7 cellular contexts compared by ENCODE assay signal in the genomic region with DNA sequence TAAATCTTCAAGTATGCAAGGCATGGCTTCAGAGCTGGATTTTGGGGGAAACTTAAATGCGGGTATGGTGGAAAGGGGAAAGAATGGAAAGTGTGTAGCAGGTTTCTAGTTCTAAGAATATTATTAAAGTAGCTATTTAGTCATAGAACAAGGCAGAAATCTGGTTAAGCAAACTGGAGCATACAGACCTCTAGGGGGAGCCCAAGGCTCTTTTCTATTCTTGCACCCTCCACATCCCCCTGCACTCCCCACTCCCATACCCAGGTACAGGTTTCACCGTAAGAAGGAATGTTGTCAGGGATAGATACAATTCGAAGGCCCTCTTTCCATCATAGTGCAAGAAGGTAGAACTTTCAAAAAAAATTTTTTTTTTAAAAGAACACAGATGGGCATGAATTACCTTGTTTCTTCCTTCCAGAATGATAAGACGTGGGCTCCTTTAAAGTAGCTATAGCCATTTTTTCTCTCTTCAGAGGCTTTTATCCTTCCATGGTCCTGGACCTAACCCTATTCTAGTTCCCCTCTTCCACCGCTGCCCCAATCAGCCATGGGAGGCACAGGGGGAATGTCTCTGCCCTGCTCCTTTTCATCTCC. TPM values are rescaled to one million over a fixed set of nuclear protein-coding genes. Genes with fewer than 3 reads are reported as not detected.
A peak's percentile ranks its signal among the peaks of the same experiment; 100 is the strongest.
DNase-seq lines count a peak whose midpoint lies in the region; ATAC-seq and TF ChIP-seq lines count a peak whose summit lies in the region.

No MANE protein-coding gene starts in this region.

- no peak overlapping the region for H3K4me2 ChIP-seq in OCI-LY3 (ENCODE audit: low read length)

- no peaks in the 10 kb centered on the region for H3K79me2 ChIP-seq in OCI-LY3 (ENCODE audit: low read length)

- no peak for TF ChIP-seq POLR2A in esophagus squamous epithelium (IDR thresholded peaks at IDR 0.05)

- intact Hi-C loops in esophagus squamous epithelium (cut with DNase I): no loop called here
- intact Hi-C loops in psoas muscle (cut with DNase I): loop anchor here in 1 of 2 donors (5.0 to 10.0 kb wide), 2 partner anchors 262 to 535 kb away; no protein-coding TSS in a partner anchor

- H3K36me3 ChIP-seq in OCI-LY3 (replicated peaks; ENCODE audit: low read depth, low read length) (no peaks in the 10 kb centered on the region), esophagus squamous epithelium (no peaks in the 10 kb centered on the region), psoas muscle (ENCODE audit: insufficient read depth in 1 of 2, low read depth in 1 of 2) (no peaks in the 10 kb centered on the region)

- H3K9me3 ChIP-seq in OCI-LY3 (ENCODE audit: insufficient read depth, low read length) (no peaks in the 10 kb centered on the region), esophagus squamous epithelium (no peaks in the 10 kb centered on the region), psoas muscle (no peaks in the 10 kb centered on the region)

- no peaks in the 10 kb centered on the region for H3K27me3 ChIP-seq in OCI-LY3 (ENCODE audit: low read depth, low read length)
- no peaks in the 10 kb centered on the region for H3K27me3 ChIP-seq in esophagus squamous epithelium
- H3K27me3 ChIP-seq in psoas muscle (ENCODE audit: insufficient read depth in 3 of 3, low read length in 2 of 3): no peaks in the 10 kb centered on the region

- no peaks in the 10 kb centered on the region for H4K20me1 ChIP-seq in OCI-LY3 (ENCODE audit: insufficient read depth, low read length)

- H3K4me1 ChIP-seq in OCI-LY3 (ENCODE audit: low read length): peaks cover 14% of the 10 kb centered on the region
- H3K4me1 ChIP-seq in esophagus squamous epithelium: no peaks in the 10 kb centered on the region
- H3K4me1 ChIP-seq in psoas muscle: no peaks in the 10 kb centered on the region

- ATAC-seq in psoas muscle: peak in 1 of 4 donors; percentile 53
- no peak for ATAC-seq in HG02840 (IDR thresholded peaks at IDR 0.05; ENCODE audit: low FRiP score, unreplicated experiment)

- DNase-seq in ELF-1 (ENCODE audit: low read depth, low spot score): peak; percentile 65
- DNase-seq in GM20000 (ENCODE audit: low spot score): peak; percentile 38
- DNase-seq in HT-29 (ENCODE audit: low spot score): peak; percentile 66
- no peak for DNase-seq in esophagus squamous epithelium (lab: John Stamatoyannopoulos, UW)
- no peak for DNase-seq in psoas muscle

- H3K4me3 ChIP-seq in OCI-LY3 (ENCODE audit: low read length) (no peak overlapping the region), esophagus squamous epithelium (no peak overlapping the region), psoas muscle (no peak overlapping the region)

- H3K27ac ChIP-seq in OCI-LY3 (ENCODE audit: low read length): no peak overlapping the region
- H3K27ac ChIP-seq in esophagus squamous epithelium: no peak overlapping the region
- H3K27ac ChIP-seq in psoas muscle: no peak overlapping the region

- TF ChIP-seq CTCF in GM20000 (IDR thresholded peaks at IDR 0.05; ENCODE audit: extremely low read depth, missing control alignments): peak; percentile 41
- TF ChIP-seq CTCF in OCI-LY3 (IDR thresholded peaks at IDR 0.05; ENCODE audit: low read depth, low read length): peak; percentile 78
- TF ChIP-seq CTCF in esophagus squamous epithelium (IDR thresholded peaks at IDR 0.05): peak in 4 of 6 experiments; percentile 4 to 41 (median 21)
- peak; percentile 50 for TF ChIP-seq CTCF in psoas muscle (IDR thresholded peaks at IDR 0.05)

- 61 to 63% methylated on average over 5 of the region's 5 CpGs for WGBS in esophagus squamous epithelium, 2 donors
- 43 to 47% (median 43%) methylated on average over 5 of the region's 5 CpGs for WGBS in psoas muscle, 3 donors

- H3K9ac ChIP-seq in OCI-LY3 (ENCODE audit: low read length): no peak overlapping the region

- H2AFZ ChIP-seq in OCI-LY3 (ENCODE audit: low read depth, low read length): no peak overlapping the region

RNA-seq across cellular contexts. Expression of a gene that starts 41.5 kb away (rescaled TPM):
- 17.8 and 25.8 TPM in 2 replicates for total RNA-seq in HT-29 (2014; rRNA removed; shearing (Covaris generic))
- total RNA-seq in esophagus squamous epithelium (10 to 100 TPM; 32.3 to 54.5 (median 41.8) TPM), psoas muscle (10 to 100 TPM; 60.9 to 72.1 (median 65.6) TPM)
- polyA plus RNA-seq in psoas muscle: 100 to 1,000 TPM in 1 of 3 donors, 10 to 100 TPM in 2; 56.2 to 115 (median 77.2) TPM

Comparison
In these comparisons a context has a peak if more than half of its experiments do, and no peak if none do; other contexts are left out.
1. DNase-seq: peak in ELF-1 (single experiment), GM20000 (single experiment) and HT-29 (single experiment); none in esophagus squamous epithelium (single experiment) and psoas muscle (0 of 2).
2. CTCF ChIP-seq: peak in every context shown above with its lines; median percentile 78 in OCI-LY3; 50 in psoas muscle; 41 in GM20000; 21 in esophagus squamous epithelium.